In the genomic region with DNA sequence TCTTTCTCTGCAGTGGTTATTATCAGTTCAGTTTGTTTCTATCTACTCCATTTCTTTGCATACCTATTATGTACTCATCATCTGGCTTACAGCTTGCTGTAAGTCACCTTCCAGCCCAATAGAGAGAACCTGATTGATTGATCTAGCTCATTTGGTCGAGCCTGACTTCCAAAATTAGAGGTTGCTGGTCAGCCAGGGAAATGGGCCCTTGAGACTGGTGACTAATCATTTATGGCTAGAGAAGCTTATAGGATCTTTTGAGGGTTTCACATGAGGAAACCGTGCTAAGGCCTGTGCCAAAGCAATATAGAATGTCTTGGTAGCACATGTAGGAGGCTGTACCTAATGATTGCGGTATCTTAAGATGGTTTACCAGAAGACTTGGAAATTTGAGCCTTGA, we compare ENCODE assay signal across 12 cellular contexts.
"Had no signal": no experiment of that assay in that cellular context is flagged by ENCODE, and none has a peak within 500 bp of the region (broad histone marks: within the 10 kb centered on the region; RNA-seq: fewer than 3 reads in every experiment).

No MANE protein-coding gene starts in this region.

- H3K4me3 Mint-ChIP-seq: nephron; stimulated activated naive CD8-positive, alpha-beta T cell treated with anti-CD3 and anti-CD28 coated beads, Interleukin-15, Interleukin-2, amounts not matched to agents 100 ng/mL and 50 ng/mL, for 24 hours; T-helper 2 cell treated with Interferon-gamma antibody and Interleukin-4, amounts not matched to agents 5 μg/mL and 100 μg/mL, for 36 hours had no signal

- ATAC-seq: foreskin keratinocyte, left lung had no signal

- H3K27ac Mint-ChIP-seq: nephron had no signal

- H3K9me3 Mint-ChIP-seq: stimulated activated naive CD8-positive, alpha-beta T cell treated with anti-CD3 and anti-CD28 coated beads, Interleukin-15, Interleukin-2, amounts not matched to agents 100 ng/mL and 50 ng/mL, for 24 hours; T-helper 2 cell treated with Interferon-gamma antibody and Interleukin-4, amounts not matched to agents 5 μg/mL and 100 μg/mL, for 36 hours had no signal

- DNase-seq: activated CD4-positive, CD25-positive, alpha-beta regulatory T cell treated with anti-CD3 and anti-CD28 coated beads, Interleukin-2, amount 50 U/mL, for 72 hours; activated gamma-delta T cell; foreskin keratinocyte; head of caudate nucleus; islet precursor cell; left lung; sigmoid colon; stimulated activated CD4-positive, alpha-beta T cell treated with anti-CD3 and anti-CD28 coated beads, Interleukin-2, amount 100 ng/mL, for 48 hours had no signal

- H3K27me3 Mint-ChIP-seq: stimulated activated naive CD8-positive, alpha-beta T cell treated with anti-CD3 and anti-CD28 coated beads, Interleukin-15, Interleukin-2, amounts not matched to agents 100 ng/mL and 50 ng/mL, for 24 hours had no signal

- H3K9me3 ChIP-seq: esophagus muscularis mucosa, left lung, sigmoid colon had no signal
